In the genomic region with DNA sequence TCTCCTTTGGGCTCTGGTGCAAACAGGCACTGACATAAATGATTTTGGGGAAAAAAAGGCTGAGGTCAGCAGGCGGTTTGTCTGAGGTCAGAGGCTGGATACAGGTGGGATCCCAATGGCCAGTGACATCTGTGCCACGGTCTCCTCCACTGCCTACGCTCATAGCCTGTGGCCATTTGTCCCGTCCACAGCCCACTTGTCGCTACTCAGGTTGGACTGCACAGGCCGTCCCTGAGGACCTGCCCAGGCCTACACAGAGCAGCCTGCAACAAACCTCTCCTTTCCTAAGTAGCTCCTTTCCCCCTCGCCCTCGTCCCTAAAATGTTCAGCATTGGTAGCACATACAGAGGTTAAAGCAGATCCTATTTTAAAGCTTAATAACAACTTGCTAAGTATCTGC, we compare ENCODE assay signal across 32 cellular contexts.
"Had no signal": no experiment of that assay in that cellular context is flagged by ENCODE, and none has a peak within 500 bp of the region (broad histone marks: within the 10 kb centered on the region; RNA-seq: fewer than 3 reads in every experiment).

No MANE protein-coding gene starts in this region.

- H3K9me3 ChIP-seq: MG63, SJCRH30 had no signal

- H3K27ac ChIP-seq: PC-9, RWPE1, SJCRH30, SK-N-MC had no signal

- ATAC-seq: Panc1, Right ventricle myocardium inferior, T-cell had no signal

- H2AFZ ChIP-seq: PC-9 had no signal

- FAIRE-seq: RCC 7860 had no signal

- H3K4me3 ChIP-seq: MG63, PC-9, SJCRH30, SK-N-MC had no signal

- H3K4me2 ChIP-seq: PC-9 had no signal

- H3K36me3 ChIP-seq: MG63, SJCRH30 had no signal

- H3K27me3 ChIP-seq: SJCRH30 had no signal

- H3K4me1 ChIP-seq: SJCRH30 had no signal

- DNase-seq: Kasumi-1, MG63, NCI-H1048, NCI-H1092 treated with DMSO at 0.1 percent for 48 hours, NCI-H1105 treated with DMSO at 0.1 percent for 48 hours, NCI-H1417, NCI-H1436, NCI-H146, NCI-H1694, NCI-H187, NCI-H1930, NCI-H2029 treated with DMSO at 0.1 percent for 48 hours, NCI-H2081 treated with DMSO at 0.1 percent for 48 hours, NCI-H2107, NCI-H2171, NCI-H226, NCI-H446 treated with DMSO at 0.1 percent for 48 hours, NCI-H510A, NCI-H526, NCI-H69, NCI-H748 treated with DMSO at 0.1 percent for 48 hours, NCI-H82, PC-9, SHP77, SIG-M5, SJCRH30, T-cell had no signal
